ENCODE assay signal across 1 cellular context in genomic region chr5:181173420-181174342, GRCh38.
TF ChIP-seq lines count a peak whose summit lies in the region.

No MANE protein-coding gene starts in this region.

TF ChIP-seq in HepG2, 621 proteins besides CTCF, POLR2A, EP300 and RAD21 (continued from another document and continues in another):
- no peak for TF ChIP-seq KIAA2018 (CRISPR knock-in tag; IDR thresholded peaks at IDR 0.05; ENCODE audit: borderline replicate concordance)
- no peak for TF ChIP-seq ATF7 (IDR thresholded peaks at IDR 0.05)
- no peak for TF ChIP-seq ATF7 (CRISPR knock-in tag; IDR thresholded peaks at IDR 0.05)
- TF ChIP-seq TEAD2 (CRISPR knock-in tag; IDR thresholded peaks at IDR 0.05), result no peak
- no peak for TF ChIP-seq ZNF614 (CRISPR knock-in tag; IDR thresholded peaks at IDR 0.05; ENCODE audit: borderline replicate concordance)
- no peak for TF ChIP-seq ZSCAN12 (CRISPR knock-in tag; IDR thresholded peaks at IDR 0.05)
- TF ChIP-seq NONO (IDR thresholded peaks at IDR 0.05), result no peak
- TF ChIP-seq NONO (CRISPR knock-in tag; conservative IDR thresholded peaks at IDR 0.05), result no peak; the same call in 1 of the 2 replicates
- TF ChIP-seq SRY (CRISPR knock-in tag; IDR thresholded peaks at IDR 0.05), result no peak
- TF ChIP-seq POGZ (CRISPR knock-in tag; IDR thresholded peaks at IDR 0.05), result no peak
- TF ChIP-seq ZBTB39 (CRISPR knock-in tag; IDR thresholded peaks at IDR 0.05), result no peak
- TF ChIP-seq HNF1B (CRISPR knock-in tag; IDR thresholded peaks at IDR 0.05), result no peak
- TF ChIP-seq TAF15 (IDR thresholded peaks at IDR 0.05; ENCODE audit: low read depth, low read length, poor library complexity, severe bottlenecking), result no peak
- TF ChIP-seq MBD4 (IDR thresholded peaks at IDR 0.05; ENCODE audit: borderline replicate concordance, low read length), result no peak
- no peak; the same call in 1 of the 2 replicates for TF ChIP-seq ARID5B (CRISPR knock-in tag; IDR thresholded peaks at IDR 0.05)
- no peak for TF ChIP-seq HNRNPL (IDR thresholded peaks at IDR 0.05; ENCODE audit: low read depth, low read length)
- TF ChIP-seq, protein P1, sequence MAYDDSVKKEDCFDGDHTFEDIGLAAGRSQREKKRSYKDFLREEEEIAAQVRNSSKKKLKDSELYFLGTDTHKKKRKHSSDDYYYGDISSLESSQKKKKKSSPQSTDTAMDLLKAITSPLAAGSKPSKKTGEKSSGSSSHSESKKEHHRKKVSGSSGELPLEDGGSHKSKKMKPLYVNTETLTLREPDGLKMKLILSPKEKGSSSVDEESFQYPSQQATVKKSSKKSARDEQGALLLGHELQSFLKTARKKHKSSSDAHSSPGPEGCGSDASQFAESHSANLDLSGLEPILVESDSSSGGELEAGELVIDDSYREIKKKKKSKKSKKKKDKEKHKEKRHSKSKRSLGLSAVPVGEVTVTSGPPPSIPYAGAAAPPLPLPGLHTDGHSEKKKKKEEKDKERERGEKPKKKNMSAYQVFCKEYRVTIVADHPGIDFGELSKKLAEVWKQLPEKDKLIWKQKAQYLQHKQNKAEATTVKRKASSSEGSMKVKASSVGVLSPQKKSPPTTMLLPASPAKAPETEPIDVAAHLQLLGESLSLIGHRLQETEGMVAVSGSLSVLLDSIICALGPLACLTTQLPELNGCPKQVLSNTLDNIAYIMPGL (CRISPR knock-in tag; IDR thresholded peaks at IDR 0.05; ENCODE audit: borderline replicate concordance in 1 of 2, low read depth in 1 of 2), result peak; percentile 63 to 80; a peak in 3 of 4 replicates
- no peak for TF ChIP-seq ZNF557 (CRISPR knock-in tag; IDR thresholded peaks at IDR 0.05)
- TF ChIP-seq, protein P2, sequence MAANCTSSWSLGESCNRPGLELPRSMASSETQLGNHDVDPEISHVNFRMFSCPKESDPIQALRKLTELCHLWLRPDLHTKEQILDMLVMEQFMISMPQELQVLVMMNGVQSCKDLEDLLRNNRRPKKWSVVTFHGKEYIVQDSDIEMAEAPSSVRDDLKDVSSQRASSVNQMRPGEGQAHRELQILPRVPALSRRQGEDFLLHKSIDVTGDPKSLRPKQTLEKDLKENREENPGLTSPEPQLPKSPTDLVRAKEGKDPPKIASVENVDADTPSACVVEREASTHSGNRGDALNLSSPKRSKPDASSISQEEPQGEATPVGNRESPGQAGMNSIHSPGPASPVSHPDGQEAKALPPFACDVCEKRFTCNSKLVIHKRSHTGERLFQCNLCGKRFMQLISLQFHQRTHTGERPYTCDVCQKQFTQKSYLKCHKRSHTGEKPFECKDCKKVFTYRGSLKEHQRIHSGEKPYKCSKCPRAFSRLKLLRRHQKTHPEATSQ (CRISPR knock-in tag; IDR thresholded peaks at IDR 0.05; ENCODE audit: borderline replicate concordance), result no peak
- no peak for TF ChIP-seq ZFP90 (CRISPR knock-in tag; IDR thresholded peaks at IDR 0.05; ENCODE audit: borderline replicate concordance)
- no peak for TF ChIP-seq GRHL1 (CRISPR knock-in tag; conservative IDR thresholded peaks at IDR 0.05)
- no peak for TF ChIP-seq ZNF282 (IDR thresholded peaks at IDR 0.05; ENCODE audit: partially characterized antibody)
- peak; percentile 44; the same call in 1 of the 2 replicates for TF ChIP-seq MAF1 (CRISPR knock-in tag; IDR thresholded peaks at IDR 0.05; ENCODE audit: borderline replicate concordance)
- peak; percentile 57; the same call in 1 of the 2 replicates for TF ChIP-seq ARID3A (IDR thresholded peaks at IDR 0.05; ENCODE audit: low read depth, low read length)
- no peak for TF ChIP-seq FOXK1 (CRISPR knock-in tag; IDR thresholded peaks at IDR 0.05; ENCODE audit: borderline replicate concordance, low read depth)
- no peak for TF ChIP-seq ZNF234 (CRISPR knock-in tag; conservative IDR thresholded peaks at IDR 0.05)
- TF ChIP-seq NFIC (IDR thresholded peaks at IDR 0.05; ENCODE audit: low read length), result no peak
- TF ChIP-seq ZNF34 (CRISPR knock-in tag; IDR thresholded peaks at IDR 0.05; ENCODE audit: borderline replicate concordance), result no peak
- no peak for TF ChIP-seq GZF1 (CRISPR knock-in tag; IDR thresholded peaks at IDR 0.05)
